9 cellular contexts compared by ENCODE assay signal in genomic region chr6:142784344-142784743, GRCh38.
DNase-seq lines count a peak whose midpoint lies in the region; ATAC-seq and TF ChIP-seq lines count a peak whose summit lies in the region.
"Had no signal": no experiment of that assay in that cellular context is flagged by ENCODE, and none has a peak within 500 bp of the region (broad histone marks: within the 10 kb centered on the region; RNA-seq: fewer than 3 reads in every experiment).

No MANE protein-coding gene starts in this region.

- ATAC-seq in HG02938 (IDR thresholded peaks at IDR 0.05; ENCODE audit: unreplicated experiment), result peak; percentile 100

- no peak overlapping the region for H3K4me2 ChIP-seq in smooth muscle cell

- H3K4me3 ChIP-seq in smooth muscle cell (no peak overlapping the region), BE2C (ENCODE audit: low read depth, low read length) (no peak overlapping the region)

- no peak overlapping the region for H3K9ac ChIP-seq in smooth muscle cell (ENCODE audit: low read depth)

- no peak overlapping the region for H3K27ac ChIP-seq in smooth muscle cell (ENCODE audit: low read depth)

- peaks cover 27% of the 10 kb centered on the region for H4K20me1 ChIP-seq in smooth muscle cell (ENCODE audit: low read depth)

- H3K4me1 ChIP-seq in smooth muscle cell (ENCODE audit: low read depth), result no peaks in the 10 kb centered on the region
- H3K4me1 ChIP-seq in BE2C, result no peaks in the 10 kb centered on the region

- no peaks in the 10 kb centered on the region for H3K36me3 ChIP-seq in smooth muscle cell (ENCODE audit: low read depth)
- H3K36me3 ChIP-seq in BE2C, result no peaks in the 10 kb centered on the region

- H3K79me2 ChIP-seq in smooth muscle cell (ENCODE audit: low read depth), result no peaks in the 10 kb centered on the region

- H3K27me3 ChIP-seq in smooth muscle cell (ENCODE audit: low read depth) (no peaks in the 10 kb centered on the region), BE2C (no peaks in the 10 kb centered on the region)

- DNase-seq in stimulated activated CD8-positive, alpha-beta memory T cell treated with anti-CD3 and anti-CD28 coated beads, Interleukin-4, amount 100 ng/mL, for 24 hours (ENCODE audit: low read depth), result peak; percentile 6
- DNase-seq in stimulated activated CD8-positive, alpha-beta memory T cell treated with anti-CD3 and anti-CD28 coated beads, Interleukin-4, amount 100 ng/mL, for 48 hours, result no peak
- DNase-seq in SKM-1 (lab: John Stamatoyannopoulos, UW; ENCODE audit: unreplicated experiment) (peak; percentile 43), iPS-NIHi11 (ENCODE audit: low spot score) (no peak), smooth muscle cell (lab: John Stamatoyannopoulos, UW; ENCODE audit: unreplicated experiment) (no peak), BE2C (no peak)
- no peak for DNase-seq in central memory CD4-positive, alpha-beta T cell
- DNase-seq: natural killer cell had no signal

- TF ChIP-seq CTCF in smooth muscle cell (IDR thresholded peaks at IDR 0.05; ENCODE audit: borderline replicate concordance, insufficient read depth, poor library complexity, severe bottlenecking), result no peak
- TF ChIP-seq CTCF in BE2C (IDR thresholded peaks at IDR 0.05; ENCODE audit: low read depth, low read length), result no peak

- H2AFZ ChIP-seq in smooth muscle cell (ENCODE audit: low read depth), result no peak overlapping the region

- 93% methylated on average over 3 of the region's 3 CpGs for WGBS in smooth muscle cell (ENCODE audit: low lambda C conversion rate)

- H3F3A ChIP-seq in smooth muscle cell (ENCODE audit: low read depth), result no peaks in the 10 kb centered on the region

- H3K9me3 ChIP-seq in smooth muscle cell (replicated peaks; ENCODE audit: low read depth), result no peaks in the 10 kb centered on the region
- no peaks in the 10 kb centered on the region for H3K9me3 ChIP-seq in BE2C

Comparison
In these comparisons a context has a peak if more than half of its experiments do, and no peak if none do; other contexts are left out.
1. DNase-seq: peak in stimulated activated CD8-positive, alpha-beta memory T cell treated with anti-CD3 and anti-CD28 coated beads, Interleukin-4, amount 100 ng/mL, for 24 hours (single experiment) and SKM-1 (single experiment); none in stimulated activated CD8-positive, alpha-beta memory T cell treated with anti-CD3 and anti-CD28 coated beads, Interleukin-4, amount 100 ng/mL, for 48 hours (single experiment), iPS-NIHi11 (single experiment), smooth muscle cell (single experiment), BE2C (single experiment) and central memory CD4-positive, alpha-beta T cell (single experiment).